9 cellular contexts compared by ENCODE assay signal in genomic region chr10:119131512-119132240, GRCh38.
DNase-seq lines count a peak whose midpoint lies in the region; ATAC-seq and TF ChIP-seq lines count a peak whose summit lies in the region.
"Had no signal": no experiment of that assay in that cellular context is flagged by ENCODE, and none has a peak within 500 bp of the region (broad histone marks: within the 10 kb centered on the region; RNA-seq: fewer than 3 reads in every experiment).

No MANE protein-coding gene starts in this region.

- H3K36me3 ChIP-seq in muscle layer of duodenum (ENCODE audit: control insufficient read depth in 1 of 2, insufficient read depth in 2 of 2, low read length in 2 of 2): peaks cover 14 to 37% of the 10 kb centered on the region in 2 donors

- H3K27ac ChIP-seq in muscle layer of duodenum (ENCODE audit: low read length): peak overlapping the region; percentile 74
- H3K27ac ChIP-seq: 22Rv1 had no signal

- H3K27me3 ChIP-seq in muscle layer of duodenum (ENCODE audit: low read depth, low read length): no peaks in the 10 kb centered on the region

- no peaks in the 10 kb centered on the region for H3K9me3 Mint-ChIP-seq in central memory CD8-positive, alpha-beta T cell

- H3K4me1 Mint-ChIP-seq in central memory CD8-positive, alpha-beta T cell: peaks cover 32% of the 10 kb centered on the region

- DNase-seq in NCI-H1417 (lab: John Stamatoyannopoulos, UW): peak in 2 of 3 experiments; percentile 2 to 12
- no peak for DNase-seq in NCI-H1417 treated with DMSO at 0.1 percent for 48 hours (lab: John Stamatoyannopoulos, UW)
- DNase-seq in central memory CD8-positive, alpha-beta T cell (ENCODE audit: low spot score in 2 of 2): peak in 1 of 2 donors; percentile 16
- DNase-seq in cerebellar nuclear complex (lab: John Stamatoyannopoulos, UW): no peak

- peak overlapping the region; percentile 39 to 66 for H3K4me3 ChIP-seq in muscle layer of duodenum (ENCODE audit: low read depth in 1 of 2, low read length in 2 of 2)

- peaks cover 41% of the 10 kb centered on the region for H3K36me3 Mint-ChIP-seq in central memory CD8-positive, alpha-beta T cell (ENCODE audit: insufficient read depth)

- peak overlapping the region; percentile 81 for H3K4me3 Mint-ChIP-seq in central memory CD8-positive, alpha-beta T cell

- H3K9me3 ChIP-seq in muscle layer of duodenum (ENCODE audit: control insufficient read depth in 1 of 2, low read length in 2 of 2): no peaks in the 10 kb centered on the region

- peak overlapping the region; percentile 87 for H3K27ac Mint-ChIP-seq in central memory CD8-positive, alpha-beta T cell (ENCODE audit: low read depth)

- ATAC-seq in HG03103 (IDR thresholded peaks at IDR 0.05; ENCODE audit: low read depth, unreplicated experiment) (peak; percentile 54), SK-N-SH treated with all-trans-retinoic acid at 6 μM for 48 hours (peak; percentile 52), HG02571 (IDR thresholded peaks at IDR 0.05; ENCODE audit: unreplicated experiment) (no peak)
- ATAC-seq in central memory CD8-positive, alpha-beta T cell (replicated peaks; ENCODE audit: extremely low read depth, poor library complexity, severe bottlenecking): peak; percentile 89

- no peaks in the 10 kb centered on the region for H3K27me3 Mint-ChIP-seq in central memory CD8-positive, alpha-beta T cell

- no peaks in the 10 kb centered on the region for H3K4me1 ChIP-seq in muscle layer of duodenum (ENCODE audit: control insufficient read depth in 1 of 2, insufficient read depth in 2 of 2, low read length in 2 of 2)

TF ChIP-seq in SK-N-SH treated with all-trans-retinoic acid at 6 μM for 48 hours, 23 proteins besides CTCF, POLR2A, EP300 and RAD21:
- TF ChIP-seq ZNF8 (CRISPR knock-in tag; IDR thresholded peaks at IDR 0.05) (no peak), TCF4 (CRISPR knock-in tag; IDR thresholded peaks at IDR 0.05; ENCODE audit: borderline replicate concordance) (no peak), CSRNP3 (CRISPR knock-in tag; IDR thresholded peaks at IDR 0.05) (no peak), PATZ1 (CRISPR knock-in tag; IDR thresholded peaks at IDR 0.05; ENCODE audit: borderline replicate concordance) (no peak), OSR1 (CRISPR knock-in tag; IDR thresholded peaks at IDR 0.05) (no peak), ISL1 (CRISPR knock-in tag; IDR thresholded peaks at IDR 0.05) (no peak), TOX (CRISPR knock-in tag; IDR thresholded peaks at IDR 0.05; ENCODE audit: borderline replicate concordance) (no peak), PPARA (CRISPR knock-in tag; IDR thresholded peaks at IDR 0.05; ENCODE audit: borderline replicate concordance) (no peak), POU6F1 (CRISPR knock-in tag; IDR thresholded peaks at IDR 0.05; ENCODE audit: borderline replicate concordance, low read depth) (no peak), ZFP30 (CRISPR knock-in tag; IDR thresholded peaks at IDR 0.05) (no peak), GLIS3 (CRISPR knock-in tag; IDR thresholded peaks at IDR 0.05) (no peak), SNAI2 (CRISPR knock-in tag; IDR thresholded peaks at IDR 0.05) (no peak), ARNTL (CRISPR knock-in tag; IDR thresholded peaks at IDR 0.05; ENCODE audit: borderline replicate concordance, low read depth) (no peak), ZNF565 (CRISPR knock-in tag; conservative IDR thresholded peaks at IDR 0.05; ENCODE audit: low read depth) (no peak), CSDC2 (CRISPR knock-in tag; IDR thresholded peaks at IDR 0.05) (no peak), ZNF70 (CRISPR knock-in tag; IDR thresholded peaks at IDR 0.05) (no peak), ZC3H10 (CRISPR knock-in tag; IDR thresholded peaks at IDR 0.05) (no peak), ZFP3 (CRISPR knock-in tag; IDR thresholded peaks at IDR 0.05) (no peak), RARB (CRISPR knock-in tag; IDR thresholded peaks at IDR 0.05) (no peak)
TF ChIP-seq in SK-N-SH treated with all-trans-retinoic acid at 6 μM for 48 hours: peak in this region for 0.

Comparison
In these comparisons a context has a peak if more than half of its experiments do, and no peak if none do; other contexts are left out.
1. DNase-seq: peak in NCI-H1417 (2 of 3); none in NCI-H1417 treated with DMSO at 0.1 percent for 48 hours (single experiment) and cerebellar nuclear complex (0 of 2).